ENCODE assay signal across 1 cellular context in the genomic region with DNA sequence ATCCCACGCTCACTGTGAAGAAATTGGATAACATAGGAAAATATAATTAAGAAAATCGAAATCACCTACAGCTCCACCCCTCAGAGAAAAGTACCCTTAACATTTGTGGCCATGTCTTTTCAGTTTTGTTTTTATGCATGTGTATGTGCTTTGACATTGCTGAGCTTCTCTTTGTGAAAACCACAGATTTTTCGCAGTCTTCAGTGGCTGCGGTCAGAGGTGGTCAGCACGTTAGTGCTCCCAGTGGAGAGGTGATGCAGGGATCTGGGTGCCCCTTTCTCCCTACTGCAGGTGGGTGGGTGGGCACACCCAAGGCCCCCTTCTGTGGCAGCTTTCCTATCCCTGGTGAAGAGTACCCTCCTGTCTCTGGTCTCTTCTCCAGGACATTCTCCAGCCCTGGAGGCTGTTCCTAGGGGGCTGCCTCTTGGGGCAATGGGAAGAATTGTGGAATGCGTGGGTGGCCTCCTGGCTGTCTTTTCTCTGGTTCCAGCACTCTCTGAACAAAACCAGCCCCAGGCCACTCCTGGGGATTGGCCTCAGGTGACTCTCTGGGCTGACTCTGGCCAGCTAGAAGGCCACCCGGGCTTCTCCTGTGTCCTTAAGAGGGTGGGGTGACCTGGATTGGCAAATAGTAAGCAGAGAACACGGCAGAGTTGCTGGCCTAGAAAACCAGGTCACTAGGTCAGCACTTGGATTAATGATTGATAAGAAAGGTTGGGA.
TF ChIP-seq lines count a peak whose summit lies in the region.

No MANE protein-coding gene starts in this region.

TF ChIP-seq in HepG2, 621 proteins besides CTCF, POLR2A, EP300 and RAD21 (continued from another document and continues in another):
- TF ChIP-seq, protein P1, sequence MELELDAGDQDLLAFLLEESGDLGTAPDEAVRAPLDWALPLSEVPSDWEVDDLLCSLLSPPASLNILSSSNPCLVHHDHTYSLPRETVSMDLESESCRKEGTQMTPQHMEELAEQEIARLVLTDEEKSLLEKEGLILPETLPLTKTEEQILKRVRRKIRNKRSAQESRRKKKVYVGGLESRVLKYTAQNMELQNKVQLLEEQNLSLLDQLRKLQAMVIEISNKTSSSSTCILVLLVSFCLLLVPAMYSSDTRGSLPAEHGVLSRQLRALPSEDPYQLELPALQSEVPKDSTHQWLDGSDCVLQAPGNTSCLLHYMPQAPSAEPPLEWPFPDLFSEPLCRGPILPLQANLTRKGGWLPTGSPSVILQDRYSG (CRISPR knock-in tag; IDR thresholded peaks at IDR 0.05): no peak
- no peak for TF ChIP-seq MBD4 (IDR thresholded peaks at IDR 0.05; ENCODE audit: borderline replicate concordance, low read length)
- TF ChIP-seq HDAC1 (CRISPR knock-in tag; IDR thresholded peaks at IDR 0.05): 0 out of 2 replicates have a peak, but pooled peaks have one; percentile 42
- no peak for TF ChIP-seq YEATS4 (CRISPR knock-in tag; IDR thresholded peaks at IDR 0.05; ENCODE audit: borderline replicate concordance)
- TF ChIP-seq SP1 (IDR thresholded peaks at IDR 0.05): no peak
- no peak for TF ChIP-seq SP1 (CRISPR knock-in tag; IDR thresholded peaks at IDR 0.05)
- TF ChIP-seq SMYD3 (CRISPR knock-in tag; IDR thresholded peaks at IDR 0.05): peak; percentile 76; the same call in 1 of the 2 replicates
- TF ChIP-seq JARID2 (CRISPR knock-in tag; IDR thresholded peaks at IDR 0.05; ENCODE audit: insufficient replicate concordance): no peak
- 0 out of 2 replicates have a peak, but pooled peaks have one; percentile 38 for TF ChIP-seq ZNF354B (CRISPR knock-in tag; IDR thresholded peaks at IDR 0.05)
- TF ChIP-seq, protein P2, sequence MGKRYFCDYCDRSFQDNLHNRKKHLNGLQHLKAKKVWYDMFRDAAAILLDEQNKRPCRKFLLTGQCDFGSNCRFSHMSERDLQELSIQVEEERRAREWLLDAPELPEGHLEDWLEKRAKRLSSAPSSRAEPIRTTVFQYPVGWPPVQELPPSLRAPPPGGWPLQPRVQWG (CRISPR knock-in tag; IDR thresholded peaks at IDR 0.05; ENCODE audit: borderline replicate concordance, low read depth): no peak
- TF ChIP-seq, protein P3, sequence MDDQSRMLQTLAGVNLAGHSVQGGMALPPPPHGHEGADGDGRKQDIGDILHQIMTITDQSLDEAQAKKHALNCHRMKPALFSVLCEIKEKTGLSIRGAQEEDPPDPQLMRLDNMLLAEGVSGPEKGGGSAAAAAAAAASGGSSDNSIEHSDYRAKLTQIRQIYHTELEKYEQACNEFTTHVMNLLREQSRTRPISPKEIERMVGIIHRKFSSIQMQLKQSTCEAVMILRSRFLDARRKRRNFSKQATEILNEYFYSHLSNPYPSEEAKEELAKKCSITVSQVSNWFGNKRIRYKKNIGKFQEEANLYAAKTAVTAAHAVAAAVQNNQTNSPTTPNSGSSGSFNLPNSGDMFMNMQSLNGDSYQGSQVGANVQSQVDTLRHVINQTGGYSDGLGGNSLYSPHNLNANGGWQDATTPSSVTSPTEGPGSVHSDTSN (CRISPR knock-in tag; IDR thresholded peaks at IDR 0.05; ENCODE audit: borderline replicate concordance): no peak
- no peak for TF ChIP-seq SIN3A (IDR thresholded peaks at IDR 0.05; ENCODE audit: borderline replicate concordance, low read depth, low read length)
- peak; percentile 73; the same call in 1 of the 2 replicates for TF ChIP-seq HIVEP1 (CRISPR knock-in tag; IDR thresholded peaks at IDR 0.05)
- no peak for TF ChIP-seq ZNF746 (CRISPR knock-in tag; IDR thresholded peaks at IDR 0.05)
- TF ChIP-seq SALL1 (CRISPR knock-in tag; IDR thresholded peaks at IDR 0.05): peak; percentile 69
- no peak for TF ChIP-seq ZNF703 (CRISPR knock-in tag; IDR thresholded peaks at IDR 0.05; ENCODE audit: borderline replicate concordance)
- no peak for TF ChIP-seq ZNF550 (CRISPR knock-in tag; IDR thresholded peaks at IDR 0.05; ENCODE audit: borderline replicate concordance)
- TF ChIP-seq CREB1 (IDR thresholded peaks at IDR 0.05): no peak
- 0 out of 2 replicates have a peak, but pooled peaks have one; percentile 32 for TF ChIP-seq CREB1 (CRISPR knock-in tag; IDR thresholded peaks at IDR 0.05)
- no peak for TF ChIP-seq ARHGAP35 (CRISPR knock-in tag; IDR thresholded peaks at IDR 0.05; ENCODE audit: borderline replicate concordance)
- TF ChIP-seq, protein P4, sequence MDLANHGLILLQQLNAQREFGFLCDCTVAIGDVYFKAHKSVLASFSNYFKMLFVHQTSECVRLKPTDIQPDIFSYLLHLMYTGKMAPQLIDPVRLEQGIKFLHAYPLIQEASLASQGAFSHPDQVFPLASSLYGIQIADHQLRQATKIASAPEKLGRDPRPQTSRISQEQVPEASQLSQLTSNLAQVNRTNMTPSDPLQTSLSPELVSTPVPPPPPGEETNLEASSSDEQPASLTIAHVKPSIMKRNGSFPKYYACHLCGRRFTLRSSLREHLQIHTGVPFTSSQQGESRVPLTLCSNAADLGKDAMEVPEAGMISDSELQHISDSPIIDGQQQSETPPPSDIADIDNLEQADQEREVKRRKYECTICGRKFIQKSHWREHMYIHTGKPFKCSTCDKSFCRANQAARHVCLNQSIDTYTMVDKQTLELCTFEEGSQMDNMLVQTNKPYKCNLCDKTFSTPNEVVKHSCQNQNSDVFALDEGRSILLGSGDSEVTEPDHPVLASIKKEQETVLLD (CRISPR knock-in tag; IDR thresholded peaks at IDR 0.05; ENCODE audit: low read depth): no peak
- TF ChIP-seq CHD4 (IDR thresholded peaks at IDR 0.05; ENCODE audit: borderline replicate concordance, low read length): no peak
- TF ChIP-seq ZBTB21 (CRISPR knock-in tag; IDR thresholded peaks at IDR 0.05): no peak
- no peak for TF ChIP-seq ZNF841 (CRISPR knock-in tag; IDR thresholded peaks at IDR 0.05; ENCODE audit: borderline replicate concordance)
- no peak; the same call in 1 of the 2 replicates for TF ChIP-seq NR2C2 (CRISPR knock-in tag; IDR thresholded peaks at IDR 0.05; ENCODE audit: borderline replicate concordance)
- no peak for TF ChIP-seq ZNF121 (CRISPR knock-in tag; IDR thresholded peaks at IDR 0.05)
- TF ChIP-seq, protein P5, sequence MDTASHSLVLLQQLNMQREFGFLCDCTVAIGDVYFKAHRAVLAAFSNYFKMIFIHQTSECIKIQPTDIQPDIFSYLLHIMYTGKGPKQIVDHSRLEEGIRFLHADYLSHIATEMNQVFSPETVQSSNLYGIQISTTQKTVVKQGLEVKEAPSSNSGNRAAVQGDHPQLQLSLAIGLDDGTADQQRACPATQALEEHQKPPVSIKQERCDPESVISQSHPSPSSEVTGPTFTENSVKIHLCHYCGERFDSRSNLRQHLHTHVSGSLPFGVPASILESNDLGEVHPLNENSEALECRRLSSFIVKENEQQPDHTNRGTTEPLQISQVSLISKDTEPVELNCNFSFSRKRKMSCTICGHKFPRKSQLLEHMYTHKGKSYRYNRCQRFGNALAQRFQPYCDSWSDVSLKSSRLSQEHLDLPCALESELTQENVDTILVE (CRISPR knock-in tag; IDR thresholded peaks at IDR 0.05): no peak
- TF ChIP-seq NKX3-1 (CRISPR knock-in tag; IDR thresholded peaks at IDR 0.05): no peak
- TF ChIP-seq, protein P6, sequence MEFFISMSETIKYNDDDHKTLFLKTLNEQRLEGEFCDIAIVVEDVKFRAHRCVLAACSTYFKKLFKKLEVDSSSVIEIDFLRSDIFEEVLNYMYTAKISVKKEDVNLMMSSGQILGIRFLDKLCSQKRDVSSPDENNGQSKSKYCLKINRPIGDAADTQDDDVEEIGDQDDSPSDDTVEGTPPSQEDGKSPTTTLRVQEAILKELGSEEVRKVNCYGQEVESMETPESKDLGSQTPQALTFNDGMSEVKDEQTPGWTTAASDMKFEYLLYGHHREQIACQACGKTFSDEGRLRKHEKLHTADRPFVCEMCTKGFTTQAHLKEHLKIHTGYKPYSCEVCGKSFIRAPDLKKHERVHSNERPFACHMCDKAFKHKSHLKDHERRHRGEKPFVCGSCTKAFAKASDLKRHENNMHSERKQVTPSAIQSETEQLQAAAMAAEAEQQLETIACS (CRISPR knock-in tag; IDR thresholded peaks at IDR 0.05): no peak
- TF ChIP-seq GTF3A (CRISPR knock-in tag; conservative IDR thresholded peaks at IDR 0.05): no peak
- TF ChIP-seq NFATC3 (CRISPR knock-in tag; IDR thresholded peaks at IDR 0.05): no peak
- TF ChIP-seq, protein P7, sequence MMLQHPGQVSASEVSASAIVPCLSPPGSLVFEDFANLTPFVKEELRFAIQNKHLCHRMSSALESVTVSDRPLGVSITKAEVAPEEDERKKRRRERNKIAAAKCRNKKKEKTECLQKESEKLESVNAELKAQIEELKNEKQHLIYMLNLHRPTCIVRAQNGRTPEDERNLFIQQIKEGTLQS (CRISPR knock-in tag; IDR thresholded peaks at IDR 0.05): no peak
- peak; percentile 76; the same call in 1 of the 2 replicates for TF ChIP-seq ARID2 (CRISPR knock-in tag; IDR thresholded peaks at IDR 0.05; ENCODE audit: borderline replicate concordance)
- TF ChIP-seq ZSCAN20 (CRISPR knock-in tag; IDR thresholded peaks at IDR 0.05; ENCODE audit: borderline replicate concordance): no peak
- TF ChIP-seq PHF20 (CRISPR knock-in tag; IDR thresholded peaks at IDR 0.05): no peak
- TF ChIP-seq ZNF816 (CRISPR knock-in tag; IDR thresholded peaks at IDR 0.05; ENCODE audit: borderline replicate concordance): no peak
- no peak for TF ChIP-seq WIZ (CRISPR knock-in tag; IDR thresholded peaks at IDR 0.05)
- no peak; a peak in 1 of 4 replicates for TF ChIP-seq KLF16 (CRISPR knock-in tag; IDR thresholded peaks at IDR 0.05)
- TF ChIP-seq DPF2 (CRISPR knock-in tag; IDR thresholded peaks at IDR 0.05; ENCODE audit: borderline replicate concordance, low read depth): no peak
- TF ChIP-seq, protein P8, sequence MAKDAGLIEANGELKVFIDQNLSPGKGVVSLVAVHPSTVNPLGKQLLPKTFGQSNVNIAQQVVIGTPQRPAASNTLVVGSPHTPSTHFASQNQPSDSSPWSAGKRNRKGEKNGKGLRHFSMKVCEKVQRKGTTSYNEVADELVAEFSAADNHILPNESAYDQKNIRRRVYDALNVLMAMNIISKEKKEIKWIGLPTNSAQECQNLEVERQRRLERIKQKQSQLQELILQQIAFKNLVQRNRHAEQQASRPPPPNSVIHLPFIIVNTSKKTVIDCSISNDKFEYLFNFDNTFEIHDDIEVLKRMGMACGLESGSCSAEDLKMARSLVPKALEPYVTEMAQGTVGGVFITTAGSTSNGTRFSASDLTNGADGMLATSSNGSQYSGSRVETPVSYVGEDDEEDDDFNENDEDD (CRISPR knock-in tag; IDR thresholded peaks at IDR 0.05; ENCODE audit: borderline replicate concordance): no peak
- no peak for TF ChIP-seq ZNF367 (CRISPR knock-in tag; IDR thresholded peaks at IDR 0.05; ENCODE audit: borderline replicate concordance)
- TF ChIP-seq, protein P9, sequence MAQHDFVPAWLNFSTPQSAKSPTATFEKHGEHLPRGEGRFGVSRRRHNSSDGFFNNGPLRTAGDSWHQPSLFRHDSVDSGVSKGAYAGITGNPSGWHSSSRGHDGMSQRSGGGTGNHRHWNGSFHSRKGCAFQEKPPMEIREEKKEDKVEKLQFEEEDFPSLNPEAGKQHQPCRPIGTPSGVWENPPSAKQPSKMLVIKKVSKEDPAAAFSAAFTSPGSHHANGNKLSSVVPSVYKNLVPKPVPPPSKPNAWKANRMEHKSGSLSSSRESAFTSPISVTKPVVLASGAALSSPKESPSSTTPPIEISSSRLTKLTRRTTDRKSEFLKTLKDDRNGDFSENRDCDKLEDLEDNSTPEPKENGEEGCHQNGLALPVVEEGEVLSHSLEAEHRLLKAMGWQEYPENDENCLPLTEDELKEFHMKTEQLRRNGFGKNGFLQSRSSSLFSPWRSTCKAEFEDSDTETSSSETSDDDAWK (CRISPR knock-in tag; IDR thresholded peaks at IDR 0.05): no peak
- TF ChIP-seq ZFX (CRISPR knock-in tag; IDR thresholded peaks at IDR 0.05; ENCODE audit: low read depth): no peak
- TF ChIP-seq FOXO1 (CRISPR knock-in tag; IDR thresholded peaks at IDR 0.05): no peak
- TF ChIP-seq, protein P10, sequence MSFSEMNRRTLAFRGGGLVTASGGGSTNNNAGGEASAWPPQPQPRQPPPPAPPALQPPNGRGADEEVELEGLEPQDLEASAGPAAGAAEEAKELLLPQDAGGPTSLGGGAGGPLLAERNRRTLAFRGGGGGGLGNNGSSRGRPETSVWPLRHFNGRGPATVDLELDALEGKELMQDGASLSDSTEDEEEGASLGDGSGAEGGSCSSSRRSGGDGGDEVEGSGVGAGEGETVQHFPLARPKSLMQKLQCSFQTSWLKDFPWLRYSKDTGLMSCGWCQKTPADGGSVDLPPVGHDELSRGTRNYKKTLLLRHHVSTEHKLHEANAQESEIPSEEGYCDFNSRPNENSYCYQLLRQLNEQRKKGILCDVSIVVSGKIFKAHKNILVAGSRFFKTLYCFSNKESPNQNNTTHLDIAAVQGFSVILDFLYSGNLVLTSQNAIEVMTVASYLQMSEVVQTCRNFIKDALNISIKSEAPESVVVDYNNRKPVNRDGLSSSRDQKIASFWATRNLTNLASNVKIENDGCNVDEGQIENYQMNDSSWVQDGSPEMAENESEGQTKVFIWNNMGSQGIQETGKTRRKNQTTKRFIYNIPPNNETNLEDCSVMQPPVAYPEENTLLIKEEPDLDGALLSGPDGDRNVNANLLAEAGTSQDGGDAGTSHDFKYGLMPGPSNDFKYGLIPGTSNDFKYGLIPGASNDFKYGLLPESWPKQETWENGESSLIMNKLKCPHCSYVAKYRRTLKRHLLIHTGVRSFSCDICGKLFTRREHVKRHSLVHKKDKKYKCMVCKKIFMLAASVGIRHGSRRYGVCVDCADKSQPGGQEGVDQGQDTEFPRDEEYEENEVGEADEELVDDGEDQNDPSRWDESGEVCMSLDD (CRISPR knock-in tag; IDR thresholded peaks at IDR 0.05; ENCODE audit: borderline replicate concordance): peak; percentile 47; the same call in 1 of the 2 replicates
- peak; percentile 73 for TF ChIP-seq HOXA3 (CRISPR knock-in tag; IDR thresholded peaks at IDR 0.05)
- TF ChIP-seq, protein P11, sequence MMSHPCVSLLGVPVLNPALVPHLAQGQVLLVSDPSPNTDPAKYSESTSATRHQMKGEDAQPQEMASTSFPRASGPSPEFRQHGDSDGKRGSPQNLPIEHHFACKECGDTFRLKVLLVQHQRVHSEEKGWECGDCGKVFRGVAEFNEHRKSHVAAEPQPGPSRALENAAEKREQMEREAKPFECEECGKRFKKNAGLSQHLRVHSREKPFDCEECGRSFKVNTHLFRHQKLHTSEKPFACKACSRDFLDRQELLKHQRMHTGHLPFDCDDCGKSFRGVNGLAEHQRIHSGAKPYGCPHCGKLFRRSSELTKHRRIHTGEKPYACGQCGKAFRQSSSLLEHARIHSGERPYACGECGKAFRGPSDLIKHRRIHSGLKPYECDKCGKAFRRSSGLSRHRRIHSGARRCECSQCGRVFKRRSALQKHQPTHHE (CRISPR knock-in tag; IDR thresholded peaks at IDR 0.05; ENCODE audit: borderline replicate concordance): no peak; the same call in 1 of the 2 replicates
